Comparison of ENCODE assay signal across 8 cellular contexts in the genomic region with DNA sequence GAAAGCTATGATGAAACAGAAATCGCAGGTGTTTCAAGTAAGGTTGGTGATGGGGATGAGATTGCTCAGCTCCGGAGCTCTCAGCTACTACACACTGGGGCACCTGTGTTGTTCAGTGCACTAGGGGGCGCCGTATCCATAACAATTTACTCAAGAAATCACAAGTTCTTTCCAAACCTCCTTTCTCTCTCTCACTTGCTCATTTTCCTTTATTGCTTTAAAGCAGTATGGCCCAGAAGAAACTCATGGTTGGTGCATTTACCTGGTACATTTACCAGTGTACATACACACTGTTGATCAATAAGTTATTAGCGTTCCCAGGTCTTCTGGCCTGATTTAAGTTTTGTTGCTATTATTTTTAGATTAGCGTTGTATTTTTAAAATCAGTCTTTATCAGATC.
DNase-seq lines count a peak whose midpoint lies in the region.

No MANE protein-coding gene starts in this region.

- peak; percentile 63 for DNase-seq in AML-193 (lab: John Stamatoyannopoulos, UW)
- peak; percentile 62 for DNase-seq in GM19240 (ENCODE audit: insufficient read length, low spot score)
- peak; percentile 56 for DNase-seq in HT1080 (ENCODE audit: low read depth)
- peak; percentile 24 for DNase-seq in NOMO-1 treated with dmso at 0.1 percent for 144 hours (lab: John Stamatoyannopoulos, UW; ENCODE audit: unreplicated experiment)
- peak; percentile 69 for DNase-seq in activated CD8-positive, alpha-beta memory T cell treated with anti-CD3 and anti-CD28 coated beads, Interleukin-2, amount 50 U/mL, for 1 hour (ENCODE audit: extremely low read depth)
- DNase-seq in epidermal melanocyte (ENCODE audit: insufficient read length, low spot score) = peak; percentile 63
- peak; percentile 47 to 82 for DNase-seq in stimulated activated CD8-positive, alpha-beta memory T cell treated with anti-CD3 and anti-CD28 coated beads, Interleukin-7, amount 100 ng/mL, for 48 hours (ENCODE audit: extremely low read depth in 1 of 2, low read depth in 1 of 2)

- H3K4me1 ChIP-seq in muscle layer of colon (ENCODE audit: insufficient read depth, low read length) = peaks cover 30% of the 10 kb centered on the region

- H3K4me3 ChIP-seq in muscle layer of colon (ENCODE audit: low read depth in 1 of 2, low read length in 2 of 2) = no peak overlapping the region

- peak overlapping the region; percentile 8 for H3K27ac ChIP-seq in muscle layer of colon (ENCODE audit: low read depth, low read length)

- no peaks in the 10 kb centered on the region for H3K27me3 ChIP-seq in muscle layer of colon (ENCODE audit: control insufficient read depth in 1 of 2, insufficient read depth in 2 of 2, low read length in 2 of 2)

- H3K9ac ChIP-seq in muscle layer of colon (ENCODE audit: low read length) = no peak overlapping the region

- no peaks in the 10 kb centered on the region for H3K9me3 ChIP-seq in muscle layer of colon (ENCODE audit: low read length)

- H3K36me3 ChIP-seq in muscle layer of colon (ENCODE audit: insufficient read depth, low read length) = no peaks in the 10 kb centered on the region
